In genomic region chr1:16946646-16947045, GRCh38 we compare ENCODE assay signal across 1 cellular context.
TF ChIP-seq lines count a peak whose summit lies in the region.

No MANE protein-coding gene starts in this region.

TF ChIP-seq in GM23338, 12 proteins besides CTCF, POLR2A, EP300 and RAD21 (continued from another document):
- no peak for TF ChIP-seq ZNF114 (CRISPR knock-in tag; IDR thresholded peaks at IDR 0.05)
- TF ChIP-seq EZH2phosphoT487 (IDR thresholded peaks at IDR 0.05; ENCODE audit: unreplicated experiment): no peak
- TF ChIP-seq ETS1 (IDR thresholded peaks at IDR 0.05): no peak
- no peak for TF ChIP-seq JUNB (IDR thresholded peaks at IDR 0.05; ENCODE audit: unreplicated experiment)
TF ChIP-seq in GM23338: peak in this region for 0.
